8 cellular contexts compared by ENCODE assay signal in the genomic region with DNA sequence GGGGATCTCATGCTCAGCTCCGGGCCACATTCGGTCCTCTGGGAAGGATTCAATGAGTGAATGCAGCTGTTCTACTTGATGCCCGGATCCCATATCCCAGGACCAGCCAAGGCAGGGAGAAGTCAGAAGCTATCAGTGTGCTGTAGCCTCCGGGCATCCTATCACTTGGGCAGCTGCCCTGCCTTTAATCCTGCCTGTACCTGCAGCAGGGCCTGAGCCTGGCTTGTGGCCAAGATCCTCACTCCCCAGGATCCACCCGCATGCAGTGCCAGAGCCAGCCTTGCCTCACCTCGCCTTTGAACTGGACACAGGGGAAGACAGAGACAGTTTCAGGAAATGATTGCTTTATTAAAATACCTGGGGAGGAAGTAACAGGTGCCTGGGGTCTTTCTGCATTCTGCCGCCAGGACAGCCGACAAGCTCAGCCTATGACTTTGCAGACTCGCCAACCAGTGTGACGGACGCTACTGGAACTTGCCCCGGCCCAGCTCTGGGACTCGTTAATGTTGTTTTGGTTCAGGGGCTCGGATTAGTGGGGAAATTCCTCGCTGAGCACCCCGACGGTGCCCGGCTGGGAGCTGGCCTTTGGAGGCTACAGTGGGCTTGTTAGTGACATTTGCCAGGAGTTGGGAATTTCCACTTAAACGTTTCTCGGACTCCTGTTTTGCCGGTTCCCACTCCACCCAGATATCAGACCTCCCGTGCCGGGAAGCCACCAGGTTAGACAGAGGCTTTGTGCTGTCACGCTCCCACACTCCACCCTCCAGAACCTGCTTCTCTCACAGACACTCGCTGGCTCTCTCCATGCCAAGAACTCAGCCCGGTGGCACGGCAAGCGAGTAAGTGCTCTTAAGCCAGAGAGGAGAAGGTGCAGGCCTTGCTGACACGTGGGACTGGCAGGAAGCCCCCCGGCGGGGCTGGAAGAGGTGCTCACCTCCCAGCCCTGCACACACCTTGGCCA. TPM values are rescaled to one million over a fixed set of nuclear protein-coding genes. Genes with fewer than 3 reads are reported as not detected.
A peak's percentile ranks its signal among the peaks of the same experiment; 100 is the strongest.
DNase-seq lines count a peak whose midpoint lies in the region; ATAC-seq and TF ChIP-seq lines count a peak whose summit lies in the region.

No MANE protein-coding gene starts in this region.

- ATAC-seq in thoracic aorta (ENCODE audit: insufficient number of reproducible peaks, low FRiP score, low read depth) = no peak
- ATAC-seq in GM19452 (IDR thresholded peaks at IDR 0.05; ENCODE audit: unreplicated experiment) = no peak

- no peaks in the 10 kb centered on the region for H3K27me3 ChIP-seq in thoracic aorta (replicated peaks; ENCODE audit: insufficient read depth)

- TF ChIP-seq CTCF in WI38 (IDR thresholded peaks at IDR 0.05; ENCODE audit: low read depth, low read length) (no peak), thoracic aorta (IDR thresholded peaks at IDR 0.05) (no peak)

- DNase-seq in NCI-H2107 (lab: John Stamatoyannopoulos, UW) = peak; percentile 12
- DNase-seq in NCI-H2107 treated with DMSO at 0.1 percent for 48 hours (lab: John Stamatoyannopoulos, UW; ENCODE audit: unreplicated experiment) = no peak
- peak; percentile 63 for DNase-seq in islet precursor cell
- DNase-seq in thoracic aorta (ENCODE audit: low spot score) = no peak
- no peak for DNase-seq in stimulated activated naive CD4-positive, alpha-beta T cell treated with Interleukin-2 at 50 U/mL for 16 hours (lab: John Stamatoyannopoulos, UW)
- no peak for DNase-seq in activated CD8-positive, alpha-beta memory T cell treated with anti-CD3 and anti-CD28 coated beads for 24 hours

- H3K4me3 ChIP-seq in WI38 (ENCODE audit: low read depth, low read length) (peak overlapping the region; percentile 54), thoracic aorta (peak overlapping the region; percentile 68)

- peaks cover 6 to 13% of the 10 kb centered on the region in 2 donors for H3K4me1 ChIP-seq in thoracic aorta (ENCODE audit: control insufficient read depth in 1 of 2, low read depth in 2 of 2)

- H3K27ac ChIP-seq in thoracic aorta = no peak overlapping the region

- no peaks in the 10 kb centered on the region for H3K36me3 ChIP-seq in thoracic aorta

- H3K9me3 ChIP-seq in thoracic aorta = no peaks in the 10 kb centered on the region

RNA-seq across cellular contexts. Expression of a gene that starts 0.7 kb away (rescaled TPM):
- 1 to 10 TPM; 1.7 to 2.2 TPM for total RNA-seq in thoracic aorta

RNA-seq across cellular contexts. Expression of a gene that starts 50.9 kb away (rescaled TPM):
- total RNA-seq in thoracic aorta = 10 to 100 TPM; 28.4 to 33.4 TPM

Comparison
In these comparisons a context has a peak if more than half of its experiments do, and no peak if none do; other contexts are left out.
1. DNase-seq: peak in NCI-H2107 (single experiment) and islet precursor cell (single experiment); none in NCI-H2107 treated with DMSO at 0.1 percent for 48 hours (single experiment), thoracic aorta (single experiment), stimulated activated naive CD4-positive, alpha-beta T cell treated with Interleukin-2 at 50 U/mL for 16 hours (single experiment) and activated CD8-positive, alpha-beta memory T cell treated with anti-CD3 and anti-CD28 coated beads for 24 hours (single experiment).